ENCODE assay signal across 24 cellular contexts in the genomic region with DNA sequence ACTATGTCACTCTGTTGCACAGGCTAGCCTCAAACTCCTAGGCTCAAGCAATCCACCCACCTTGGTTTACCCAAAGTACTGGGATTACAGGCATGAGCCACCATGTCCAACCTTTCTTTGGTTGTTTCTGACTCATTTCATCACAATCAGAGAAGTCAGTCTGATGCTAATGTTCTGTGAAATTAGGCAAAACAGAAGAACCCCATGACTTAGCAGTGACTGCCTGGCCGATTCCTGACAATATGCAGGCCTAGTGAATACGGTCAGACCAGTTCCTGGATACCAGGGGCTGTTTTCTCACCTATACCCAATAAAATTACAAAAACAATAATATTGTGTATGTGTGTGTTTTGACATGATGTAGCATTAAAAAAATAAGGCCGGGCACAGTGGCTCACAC. TPM values are rescaled to one million over a fixed set of nuclear protein-coding genes. Genes with fewer than 3 reads are reported as not detected.
A peak's percentile ranks its signal among the peaks of the same experiment; 100 is the strongest.
DNase-seq lines count a peak whose midpoint lies in the region; ATAC-seq and TF ChIP-seq lines count a peak whose summit lies in the region.
"Had no signal": no experiment of that assay in that cellular context is flagged by ENCODE, and none has a peak within 500 bp of the region (broad histone marks: within the 10 kb centered on the region; RNA-seq: fewer than 3 reads in every experiment).

No MANE protein-coding gene starts in this region.

- no peak overlapping the region for H2BK15ac ChIP-seq in IMR-90 (ENCODE audit: low read depth, low read length)

- H3K14ac ChIP-seq in IMR-90 (replicated peaks; ENCODE audit: low read depth, low read length): no peak overlapping the region

- no peak overlapping the region for H2BK120ac ChIP-seq in IMR-90 (ENCODE audit: low read depth, low read length)

- no peak for TF ChIP-seq CTCF in IMR-90 (conservative IDR thresholded peaks at IDR 0.05; ENCODE audit: low read depth, low read length)
- no peak for TF ChIP-seq CTCF in nephron progenitor cell (IDR thresholded peaks at IDR 0.05)

- H3K36me3 ChIP-seq in IMR-90 (ENCODE audit: control insufficient read depth, insufficient read depth, low read length): no peaks in the 10 kb centered on the region
- H3K36me3 ChIP-seq: BE2C, SJCRH30 had no signal

- in situ Hi-C loops in IMR-90 (cut with MboI; ENCODE audit: low sequenced_read_pairs): loop anchor here (25.0 kb wide), 1 partner anchor 1506 kb away; a partner anchor contains a TSS

- no peak overlapping the region for H3K27ac ChIP-seq in IMR-90 (ENCODE audit: insufficient read depth, low read length)
- H3K27ac ChIP-seq: SJCRH30 had no signal

- no peak overlapping the region for H2BK20ac ChIP-seq in IMR-90 (ENCODE audit: low read depth, low read length)

- H3K4me3 Mint-ChIP-seq in nephron progenitor cell: no peak overlapping the region
- H3K4me3 Mint-ChIP-seq: CD14-positive monocyte had no signal

- H2AK9ac ChIP-seq in IMR-90 (replicated peaks; ENCODE audit: low read depth, low read length, poor library complexity): no peak overlapping the region

- dilution Hi-C loops in IMR-90 (cut with HindIII; ENCODE audit: low sequenced_read_pairs, unreplicated experiment): no loop called here

- H3K27me3 ChIP-seq in IMR-90 (ENCODE audit: control insufficient read depth, insufficient read depth, low read length): no peaks in the 10 kb centered on the region
- H3K27me3 ChIP-seq: SJCRH30 had no signal

- H2BK5ac ChIP-seq in IMR-90 (ENCODE audit: low read depth, low read length, poor library complexity, severe bottlenecking): no peak overlapping the region

- peaks cover 7% of the 10 kb centered on the region; the same call in 1 of the 2 replicates for H3K4me1 ChIP-seq in IMR-90 (ENCODE audit: control insufficient read depth, insufficient read depth, low read length)
- H3K4me1 ChIP-seq: SJCRH30 had no signal

- no TSS peak for BruUV-seq in IMR-90 (replicated peaks; lab: Mats Ljungman, UMichigan)

- H4K91ac ChIP-seq in IMR-90 (ENCODE audit: insufficient read depth, low read depth, low read length): no peak overlapping the region

- DNase-seq in IMR-90: peak; percentile 43
- peak; percentile 15 for DNase-seq in astrocyte of the hippocampus (ENCODE audit: low read depth, low spot score)
- peak; percentile 63 for DNase-seq in islet precursor cell
- no peak for DNase-seq in NCI-H1694 (lab: John Stamatoyannopoulos, UW)
- DNase-seq in nephron progenitor cell: no peak
- DNase-seq: ACHN; BE2C; Calu3; CD8-positive, alpha-beta memory T cell; DMS79 treated with DMSO at 0.1 percent for 48 hours; MV-4-11; NCI-H1105; NCI-H146; NCI-H2029 treated with DMSO at 0.1 percent for 48 hours; NCI-H446 treated with DMSO at 0.1 percent for 48 hours; NCI-H526; NCI-H82; NK-92 treated with Interleukin-12 subunit alpha and Interleukin-12 subunit beta, amount 100 ng/mL, for 24 hours; SJCRH30 had no signal

- CTCF ChIA-PET in IMR-90 (lab: Yijun Ruan, JAX): no interaction called here

- 0 out of 2 replicates have a peak overlapping the region, but pooled peaks have one; percentile 21 for H2AK5ac ChIP-seq in IMR-90 (ENCODE audit: low read depth, low read length)

- no peak overlapping the region for H3K56ac ChIP-seq in IMR-90 (ENCODE audit: extremely low read depth, insufficient read depth, low read length)

- intact Hi-C loops in IMR-90 (cut with micrococcal nuclease): no loop called here

- H3K4me2 ChIP-seq in IMR-90 (ENCODE audit: low read depth, low read length): no peak overlapping the region

- H3K9me3 Mint-ChIP-seq in nephron progenitor cell: no peaks in the 10 kb centered on the region

- ATAC-seq in IMR-90 (ENCODE audit: low read depth) (no peak), HG03175 (IDR thresholded peaks at IDR 0.05; ENCODE audit: unreplicated experiment) (no peak), GM18907 (IDR thresholded peaks at IDR 0.05; ENCODE audit: unreplicated experiment) (no peak)
- ATAC-seq: HCT116, Right ventricle myocardium inferior had no signal

- H3K9me3 ChIP-seq in IMR-90 (ENCODE audit: control insufficient read depth, insufficient read depth, low read length): no peaks in the 10 kb centered on the region
- H3K9me3 ChIP-seq: BE2C, SJCRH30 had no signal

- peaks cover 5% of the 10 kb centered on the region for H3K27me3 Mint-ChIP-seq in nephron progenitor cell (ENCODE audit: low read depth, poor library complexity)

- H3K4me1 Mint-ChIP-seq in nephron progenitor cell: peaks cover 20% of the 10 kb centered on the region

- H3K23ac ChIP-seq in IMR-90 (ENCODE audit: low read depth, low read length): no peak overlapping the region

- H3K4ac ChIP-seq in IMR-90 (ENCODE audit: low read depth, low read length): no peak overlapping the region

- no peak overlapping the region for H4K5ac ChIP-seq in IMR-90 (ENCODE audit: low read depth, low read length)

- no peak overlapping the region for H2AFZ ChIP-seq in IMR-90 (replicated peaks; ENCODE audit: low read length, poor library complexity)

- no peak overlapping the region for H3K18ac ChIP-seq in IMR-90 (ENCODE audit: low read depth, low read length)

- H3K27ac Mint-ChIP-seq in nephron progenitor cell: no peak overlapping the region

- TF ChIP-seq RAD21 in IMR-90 (IDR thresholded peaks at IDR 0.05; ENCODE audit: low read length): no peak

- H3K9me1 ChIP-seq in IMR-90 (ENCODE audit: insufficient read depth, low read length): no peaks in the 10 kb centered on the region; the same call in 1 of the 2 replicates

- H3K79me1 ChIP-seq in IMR-90 (ENCODE audit: low read depth in 1 of 2, low read length in 2 of 2): no peaks in the 10 kb centered on the region

- POLR2A ChIA-PET in IMR-90 (lab: Charles Lee; ENCODE audit: unreplicated experiment): no interaction called here

- WGBS in IMR-90 (ENCODE audit: extremely low coverage in 2 of 2, insufficient read length in 1 of 2), 2 experiments: no CpG with 5 or more reads among the region's 3 CpGs

- H3K4me3 ChIP-seq in IMR-90 (ENCODE audit: insufficient read depth, low read depth, low read length): no peak overlapping the region
- H3K4me3 ChIP-seq: SJCRH30 had no signal

- H4K20me1 ChIP-seq in IMR-90 (ENCODE audit: insufficient read depth, low read length): peaks cover under 1% of the 10 kb centered on the region; the same call in 1 of the 2 replicates

- no peak overlapping the region for H3K9ac ChIP-seq in IMR-90 (ENCODE audit: low read depth, low read length)

- no peaks in the 10 kb centered on the region for H3K36me3 Mint-ChIP-seq in nephron progenitor cell (ENCODE audit: low read depth)
- H3K36me3 Mint-ChIP-seq: CD14-positive monocyte had no signal

- H4K8ac ChIP-seq in IMR-90 (ENCODE audit: low read depth in 2 of 2, low read length in 2 of 2): no peak overlapping the region

- no peak for TF ChIP-seq POLR2A in IMR-90 (IDR thresholded peaks at IDR 0.05; ENCODE audit: low read depth, low read length)

TF ChIP-seq in IMR-90, 13 proteins besides CTCF, POLR2A, EP300 and RAD21:
- TF ChIP-seq CEBPB (IDR thresholded peaks at IDR 0.05; ENCODE audit: low read depth, low read length) (no peak), RCOR1 (IDR thresholded peaks at IDR 0.05; ENCODE audit: insufficient replicate concordance, low read length) (no peak), MXI1 (IDR thresholded peaks at IDR 0.05; ENCODE audit: borderline replicate concordance, low read depth, low read length) (no peak), FOS (IDR thresholded peaks at IDR 0.05; ENCODE audit: low read depth, low read length) (no peak), RFX5 (IDR thresholded peaks at IDR 0.05; ENCODE audit: low read depth, low read length) (no peak), SMC3 (IDR thresholded peaks at IDR 0.05; ENCODE audit: low read depth, low read length) (no peak), MAZ (IDR thresholded peaks at IDR 0.05; ENCODE audit: borderline replicate concordance, low read depth, low read length) (no peak), CHD1 (IDR thresholded peaks at IDR 0.05; ENCODE audit: low read depth, low read length) (no peak), NFE2L2 (IDR thresholded peaks at IDR 0.05; ENCODE audit: low read depth, low read length) (no peak), MAFK (IDR thresholded peaks at IDR 0.05; ENCODE audit: low read depth, low read length) (no peak), BHLHE40 (IDR thresholded peaks at IDR 0.05; ENCODE audit: low read depth, low read length) (no peak), USF2 (IDR thresholded peaks at IDR 0.05; ENCODE audit: low read depth, low read length) (no peak)
- TF ChIP-seq, protein P1, sequence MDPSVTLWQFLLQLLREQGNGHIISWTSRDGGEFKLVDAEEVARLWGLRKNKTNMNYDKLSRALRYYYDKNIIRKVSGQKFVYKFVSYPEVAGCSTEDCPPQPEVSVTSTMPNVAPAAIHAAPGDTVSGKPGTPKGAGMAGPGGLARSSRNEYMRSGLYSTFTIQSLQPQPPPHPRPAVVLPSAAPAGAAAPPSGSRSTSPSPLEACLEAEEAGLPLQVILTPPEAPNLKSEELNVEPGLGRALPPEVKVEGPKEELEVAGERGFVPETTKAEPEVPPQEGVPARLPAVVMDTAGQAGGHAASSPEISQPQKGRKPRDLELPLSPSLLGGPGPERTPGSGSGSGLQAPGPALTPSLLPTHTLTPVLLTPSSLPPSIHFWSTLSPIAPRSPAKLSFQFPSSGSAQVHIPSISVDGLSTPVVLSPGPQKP (IDR thresholded peaks at IDR 0.05; ENCODE audit: borderline replicate concordance, low read depth, low read length): no peak

RNA-seq across cellular contexts. Expression of gene BTN3A2, which starts 58.8 kb away (rescaled TPM):
- total RNA-seq in IMR-90 (2012; rRNA removed): 17.2 and 20.4 TPM in 2 replicates
- 14.8 and 15.7 TPM in 2 replicates for polyA plus RNA-seq in IMR-90 (2012; rRNA removed)
- polyA plus RNA-seq in IMR-90 (2012; cell fraction: cytosol; rRNA removed): 7.4 and 12.2 TPM in 2 replicates
- 9.8 and 25.8 TPM in 2 replicates for polyA plus RNA-seq in IMR-90 (2012; cell fraction: nucleus; rRNA removed; ENCODE audit: low replicate concordance)

Comparison
In these comparisons a context has a peak if more than half of its experiments do, and no peak if none do; other contexts are left out.
1. DNase-seq: peak in IMR-90 (single experiment), astrocyte of the hippocampus (single experiment) and islet precursor cell (single experiment); none in NCI-H1694 (single experiment) and nephron progenitor cell (single experiment).